In genomic region chr6:30886897-30887255, GRCh38 we compare ENCODE assay signal across 12 cellular contexts. TPM values are rescaled to one million over a fixed set of nuclear protein-coding genes. Genes with fewer than 3 reads are reported as not detected.
DNase-seq lines count a peak whose midpoint lies in the region; ATAC-seq, FAIRE-seq and TF ChIP-seq lines count a peak whose summit lies in the region.
"Had no signal": no experiment of that assay in that cellular context is flagged by ENCODE, and none has a peak within 500 bp of the region (broad histone marks: within the 10 kb centered on the region; RNA-seq: fewer than 3 reads in every experiment).

No MANE protein-coding gene starts in this region.

- FAIRE-seq in pancreas (lab: Jason Lieb, UNC): no peak

- no peak for ATAC-seq in pancreas
- ATAC-seq in naive thymus-derived CD8-positive, alpha-beta T cell: no peak
- no peak for ATAC-seq in HG03108 (IDR thresholded peaks at IDR 0.05; ENCODE audit: unreplicated experiment)
- ATAC-seq: CD8-positive, alpha-beta T cell had no signal

- H3K9me3 ChIP-seq in BLaER1 (no peaks in the 10 kb centered on the region), NT2/D1 (ENCODE audit: insufficient read depth, low read length) (no peaks in the 10 kb centered on the region), pancreas (no peaks in the 10 kb centered on the region)

- peak overlapping the region in 4 of 10 donors; percentile 9 to 86 (median 78) for H3K4me3 Mint-ChIP-seq in naive thymus-derived CD8-positive, alpha-beta T cell
- H3K4me3 Mint-ChIP-seq: activated CD4-positive, alpha-beta memory T cell treated with anti-CD3 and anti-CD28 coated beads for 36 hours had no signal

- peak overlapping the region; percentile 73; the same call in 1 of the 2 replicates for H3K4me3 ChIP-seq in BLaER1
- no peak overlapping the region for H3K4me3 ChIP-seq in NT2/D1 (ENCODE audit: insufficient read length, low read depth)
- H3K4me3 ChIP-seq in pancreas: peak overlapping the region in 1 of 4 donors; percentile 75

- POLR2A ChIA-PET in HEK293T (lab: Yijun Ruan, JAX): interaction anchor here (1.4 kb wide), 1 partner anchor 9 kb away, joined by 3 read pairs; no protein-coding TSS in a partner anchor
- POLR2A ChIA-PET in naive thymus-derived CD8-positive, alpha-beta T cell (lab: Charles Lee): interaction anchor here (0.5 to 4.8 kb wide), 3 partner anchors 26 to 939 kb away, joined by 3 to 34 read pairs (median 22); partner anchors contain the start of gene VARS2

- H3K36me3 ChIP-seq in BLaER1 (peaks cover 35% of the 10 kb centered on the region), NT2/D1 (ENCODE audit: insufficient read depth, insufficient read length, low read length) (peaks cover 38% of the 10 kb centered on the region), pancreas (peaks cover 0 to 30% (median 7%) of the 10 kb centered on the region in 3 donors)

- H3K4me1 Mint-ChIP-seq in naive thymus-derived CD8-positive, alpha-beta T cell: peaks cover 26 to 35% (median 33%) of the 10 kb centered on the region in 4 donors

- H3K9me3 Mint-ChIP-seq in naive thymus-derived CD8-positive, alpha-beta T cell: no peaks in the 10 kb centered on the region
- H3K9me3 Mint-ChIP-seq: activated CD4-positive, alpha-beta memory T cell treated with anti-CD3 and anti-CD28 coated beads for 36 hours; CD8-positive, alpha-beta T cell; naive B cell had no signal

- TF ChIP-seq CTCF in pancreas (IDR thresholded peaks at IDR 0.05): no peak

- H3K4me1 ChIP-seq in BLaER1: peaks cover 78% of the 10 kb centered on the region
- H3K4me1 ChIP-seq in NT2/D1 (ENCODE audit: insufficient read depth, insufficient read length): peaks cover 14% of the 10 kb centered on the region
- peaks cover 15 to 27% (median 20%) of the 10 kb centered on the region in 3 donors for H3K4me1 ChIP-seq in pancreas

- DNase-seq in NT2/D1 (ENCODE audit: low read depth, low spot score) (no peak), epithelial cell of prostate (ENCODE audit: low read depth, low spot score) (no peak), pancreas (no peak), HEK293T (ENCODE audit: extremely low spot score) (no peak), activated gamma-delta T cell treated with Interleukin-2 at 50 U/mL for 16 hours (no peak)
- no peak for DNase-seq in naive thymus-derived CD8-positive, alpha-beta T cell
- DNase-seq: activated CD4-positive, alpha-beta memory T cell treated with anti-CD3 and anti-CD28 coated beads for 36 hours; CD8-positive, alpha-beta T cell; naive B cell; SIG-M5 had no signal

- CTCF ChIA-PET in HEK293T (lab: Yijun Ruan, JAX): no interaction called here

- H3K27me3 ChIP-seq in BLaER1: no peaks in the 10 kb centered on the region
- H3K27me3 ChIP-seq in NT2/D1 (ENCODE audit: insufficient read depth, insufficient read length): no peaks in the 10 kb centered on the region
- H3K27me3 ChIP-seq in pancreas: no peaks in the 10 kb centered on the region

- H3K9ac ChIP-seq in BLaER1: peak overlapping the region; percentile 81; the same call in 1 of the 2 replicates
- H3K9ac ChIP-seq in NT2/D1 (ENCODE audit: insufficient read length, low read depth): peak overlapping the region; percentile 67

- H3K27ac Mint-ChIP-seq in naive thymus-derived CD8-positive, alpha-beta T cell: peak overlapping the region in 5 of 10 donors; percentile 5 to 91 (median 51)
- H3K27ac Mint-ChIP-seq: activated CD4-positive, alpha-beta memory T cell treated with anti-CD3 and anti-CD28 coated beads for 36 hours; CD8-positive, alpha-beta T cell had no signal

- H3K4me2 ChIP-seq in BLaER1: peak overlapping the region; percentile 96

- peaks cover 0 to 10% (median 3%) of the 10 kb centered on the region in 3 donors for H3K36me3 Mint-ChIP-seq in naive thymus-derived CD8-positive, alpha-beta T cell
- H3K36me3 Mint-ChIP-seq: activated CD4-positive, alpha-beta memory T cell treated with anti-CD3 and anti-CD28 coated beads for 36 hours had no signal

- no peaks in the 10 kb centered on the region for H3K27me3 Mint-ChIP-seq in naive thymus-derived CD8-positive, alpha-beta T cell
- H3K27me3 Mint-ChIP-seq: activated CD4-positive, alpha-beta memory T cell treated with anti-CD3 and anti-CD28 coated beads for 36 hours; naive B cell had no signal

- peaks cover 47% of the 10 kb centered on the region for H4K20me1 ChIP-seq in BLaER1

- H3K27ac ChIP-seq in BLaER1 (no peak overlapping the region), epithelial cell of prostate (peak overlapping the region; percentile 99), pancreas (peak overlapping the region in 3 of 4 donors; percentile 46 to 96 (median 95))

- intact Hi-C loops in pancreas (cut with DNase I): loop anchor here in 1 of 3 donors (10.0 kb wide), 1 partner anchor 152 kb away; no protein-coding TSS in a partner anchor

TF ChIP-seq in HEK293T, 16 proteins besides CTCF, POLR2A, EP300 and RAD21:
- TF ChIP-seq SP1 (IDR thresholded peaks at IDR 0.05) (no peak), FOXK2 (IDR thresholded peaks at IDR 0.05) (no peak), ARNT (IDR thresholded peaks at IDR 0.05) (no peak), L3MBTL2 (conservative IDR thresholded peaks at IDR 0.05) (no peak)

RNA-seq across cellular contexts. Expression of gene DDR1, which starts 2.6 kb away (rescaled TPM):
- 100 to 1,000 TPM in 4 of 6 donors, 10 to 100 TPM in 2; 92.7 to 160 (median 118) TPM for total RNA-seq in pancreas
- 100 to 1,000 TPM; 103 to 149 TPM for polyA plus RNA-seq in pancreas
- total RNA-seq in naive thymus-derived CD8-positive, alpha-beta T cell: 10 to 100 TPM; 19.8 to 22.8 TPM
- 1 to 10 TPM in 2 of 3 donors, under 1 TPM in 1; 0.57 to 5.4 (median 1.5) TPM for polyA plus RNA-seq in naive thymus-derived CD8-positive, alpha-beta T cell

RNA-seq across cellular contexts. Expression of gene GTF2H4, which starts 21.1 kb away (rescaled TPM):
- 10 to 100 TPM in 5 of 6 donors, 1 to 10 TPM in 1; 9.4 to 23.2 (median 13.0) TPM for total RNA-seq in pancreas
- 10 to 100 TPM; 34.6 to 45.8 TPM for polyA plus RNA-seq in pancreas
- total RNA-seq in naive thymus-derived CD8-positive, alpha-beta T cell: 10 to 100 TPM; 30.0 to 33.9 TPM
- polyA plus RNA-seq in naive thymus-derived CD8-positive, alpha-beta T cell: 1 to 10 TPM; 5.1 to 8.3 (median 6.3) TPM

RNA-seq across cellular contexts. Expression of gene VARS2, which starts 27.2 kb away (rescaled TPM):
- total RNA-seq in pancreas: 10 to 100 TPM; 11.3 to 25.8 (median 17.1) TPM
- 10 to 100 TPM; 40.4 to 40.6 TPM for polyA plus RNA-seq in pancreas
- 10 to 100 TPM; 41.4 to 53.7 TPM for total RNA-seq in naive thymus-derived CD8-positive, alpha-beta T cell
- 10 to 100 TPM; 14.1 to 16.3 (median 14.5) TPM for polyA plus RNA-seq in naive thymus-derived CD8-positive, alpha-beta T cell

RNA-seq across cellular contexts. Expression of gene SFTA2, which starts 45.1 kb away (rescaled TPM):
- 1 to 10 TPM in 5 of 6 donors, under 1 TPM in 1; 0.83 to 6.6 (median 2.1) TPM for total RNA-seq in pancreas
- polyA plus RNA-seq in pancreas: 10 to 100 TPM; 14.4 to 22.9 TPM
- total RNA-seq in naive thymus-derived CD8-positive, alpha-beta T cell: not detected
- polyA plus RNA-seq in naive thymus-derived CD8-positive, alpha-beta T cell: under 1 TPM in 1 of 3 donors, not detected in 2; 0.30 TPM
- total RNA-seq: activated CD4-positive, alpha-beta memory T cell treated with anti-CD3 and anti-CD28 coated beads for 36 hours; CD8-positive, alpha-beta T cell had no signal

RNA-seq across cellular contexts. Expression of gene MUCL3, which starts 53.9 kb away (rescaled TPM):
- total RNA-seq in pancreas: 1 to 10 TPM in 1 of 6 donors, under 1 TPM in 1, not detected in 4; 0.09 to 5.6 TPM
- polyA plus RNA-seq in pancreas: 1 to 10 TPM in 1 of 2 donors, under 1 TPM in 1; 0.04 to 1.2 TPM
- total RNA-seq in naive thymus-derived CD8-positive, alpha-beta T cell: not detected
- not detected for polyA plus RNA-seq in naive thymus-derived CD8-positive, alpha-beta T cell
- total RNA-seq: activated CD4-positive, alpha-beta memory T cell treated with anti-CD3 and anti-CD28 coated beads for 36 hours; CD8-positive, alpha-beta T cell had no signal
